Comparison of ENCODE assay signal across 21 cellular contexts in genomic region chr18:76997951-76998808, GRCh38.
DNase-seq lines count a peak whose midpoint lies in the region; ATAC-seq and TF ChIP-seq lines count a peak whose summit lies in the region.
"Had no signal": no experiment of that assay in that cellular context is flagged by ENCODE, and none has a peak within 500 bp of the region (broad histone marks: within the 10 kb centered on the region; RNA-seq: fewer than 3 reads in every experiment).

No MANE protein-coding gene starts in this region.

- no peaks in the 10 kb centered on the region for H4K20me1 ChIP-seq in GM23338 (replicated peaks; ENCODE audit: insufficient read depth)

- TF ChIP-seq CTCF in GM23338 (conservative IDR thresholded peaks at IDR 0.05; ENCODE audit: low read depth in 2 of 2): no peak

- no peak overlapping the region for H3K4me2 ChIP-seq in GM23338
- H3K4me2 ChIP-seq: A549 had no signal

- H3K36me3 Mint-ChIP-seq in GM23338 (ENCODE audit: low read depth): no peaks in the 10 kb centered on the region
- peaks cover 4% of the 10 kb centered on the region for H3K36me3 Mint-ChIP-seq in central memory CD8-positive, alpha-beta T cell (ENCODE audit: insufficient read depth)
- no peaks in the 10 kb centered on the region for H3K36me3 Mint-ChIP-seq in stimulated activated memory B cell treated with anti-CD40 and anti-IgM and Interleukin-4, amounts not matched to agents 10 μg/mL and 1 μg/mL and 100 μg/mL, for 72 hours
- H3K36me3 Mint-ChIP-seq in activated T-cell treated with anti-CD3 and anti-CD28 coated beads, Interleukin-2, amount 50 U/mL, for 4 hours (ENCODE audit: insufficient read depth): peaks cover 5% of the 10 kb centered on the region

- peaks cover 5% of the 10 kb centered on the region; the same call in 1 of the 2 replicates for H3K4me1 ChIP-seq in GM23338 (ENCODE audit: insufficient read depth)
- H3K4me1 ChIP-seq: A549 had no signal

- no peak overlapping the region for H3K27ac ChIP-seq in GM23338 (ENCODE audit: low read depth)
- H3K27ac ChIP-seq: A549 had no signal

- H3K4me3 ChIP-seq in GM23338: no peak overlapping the region
- H3K4me3 ChIP-seq: A549 had no signal

- no peaks in the 10 kb centered on the region for H3K79me2 ChIP-seq in GM23338 (replicated peaks; ENCODE audit: insufficient read depth)

- H3K27ac Mint-ChIP-seq in GM23338: peak overlapping the region; percentile 11; the same call in 1 of the 2 replicates
- peak overlapping the region; percentile 88 for H3K27ac Mint-ChIP-seq in central memory CD8-positive, alpha-beta T cell (ENCODE audit: low read depth)
- H3K27ac Mint-ChIP-seq in stimulated activated memory B cell treated with anti-CD40 and anti-IgM and Interleukin-4, amounts not matched to agents 10 μg/mL and 1 μg/mL and 100 μg/mL, for 72 hours: peak overlapping the region; percentile 69
- H3K27ac Mint-ChIP-seq: B cell, IgD-negative memory B cell had no signal

- no peak for DNase-seq in GM23338 (ENCODE audit: low spot score)
- no peak for DNase-seq in central memory CD8-positive, alpha-beta T cell (ENCODE audit: low spot score in 2 of 2)
- peak; percentile 33 for DNase-seq in left lobe of liver (ENCODE audit: low spot score)
- DNase-seq in activated T-cell treated with anti-CD3 and anti-CD28 coated beads, Interleukin-2, amount 50 U/mL, for 4 hours: no peak
- DNase-seq: EL, GOT3, NCI-H1105, NCI-H1694, NCI-H2081 treated with DMSO at 0.1 percent for 48 hours, NCI-H2171 treated with DMSO at 0.1 percent for 48 hours, NCI-H524 treated with DMSO at 0.1 percent for 48 hours, NCI-H82, SHP77 had no signal

- H2AFZ ChIP-seq in GM23338: no peak overlapping the region

- no peak overlapping the region for H3K4me3 Mint-ChIP-seq in GM23338
- no peak overlapping the region for H3K4me3 Mint-ChIP-seq in central memory CD8-positive, alpha-beta T cell
- H3K4me3 Mint-ChIP-seq in stimulated activated memory B cell treated with anti-CD40 and anti-IgM and Interleukin-4, amounts not matched to agents 10 μg/mL and 1 μg/mL and 100 μg/mL, for 72 hours: no peak overlapping the region
- H3K4me3 Mint-ChIP-seq in activated T-cell treated with anti-CD3 and anti-CD28 coated beads, Interleukin-2, amount 50 U/mL, for 4 hours: no peak overlapping the region
- H3K4me3 Mint-ChIP-seq: B cell, CD14-positive monocyte, IgD-negative memory B cell had no signal

- no peaks in the 10 kb centered on the region for H3K9me3 Mint-ChIP-seq in GM23338
- H3K9me3 Mint-ChIP-seq in central memory CD8-positive, alpha-beta T cell: no peaks in the 10 kb centered on the region
- no peaks in the 10 kb centered on the region for H3K9me3 Mint-ChIP-seq in stimulated activated memory B cell treated with anti-CD40 and anti-IgM and Interleukin-4, amounts not matched to agents 10 μg/mL and 1 μg/mL and 100 μg/mL, for 72 hours
- no peaks in the 10 kb centered on the region for H3K9me3 Mint-ChIP-seq in activated T-cell treated with anti-CD3 and anti-CD28 coated beads, Interleukin-2, amount 50 U/mL, for 4 hours
- H3K9me3 Mint-ChIP-seq: CD14-positive monocyte, IgD-negative memory B cell had no signal

- H3F3A ChIP-seq in GM23338 (replicated peaks; ENCODE audit: low read depth): no peaks in the 10 kb centered on the region

- no peak; the same call in 2 of the 3 replicates for ATAC-seq in GM23338
- no peak for ATAC-seq in central memory CD8-positive, alpha-beta T cell (replicated peaks; ENCODE audit: extremely low read depth, poor library complexity, severe bottlenecking)
- no peak for ATAC-seq in left lobe of liver
- ATAC-seq in stimulated activated memory B cell treated with anti-CD40 and anti-IgM and Interleukin-4, amounts not matched to agents 10 μg/mL and 1 μg/mL and 100 μg/mL, for 72 hours: no peak
- ATAC-seq in activated T-cell treated with anti-CD3 and anti-CD28 coated beads, Interleukin-2, amount 50 U/mL, for 4 hours: no peak
- ATAC-seq in GM21825 (IDR thresholded peaks at IDR 0.05; ENCODE audit: unreplicated experiment): no peak
- no peak for ATAC-seq in GM21423 (IDR thresholded peaks at IDR 0.05; ENCODE audit: unreplicated experiment)
- ATAC-seq in HG02763 (IDR thresholded peaks at IDR 0.05; ENCODE audit: unreplicated experiment): no peak
- ATAC-seq: A549 had no signal

- peaks cover 9% of the 10 kb centered on the region; the same call in 2 of the 3 replicates for H3K4me1 Mint-ChIP-seq in GM23338
- H3K4me1 Mint-ChIP-seq in central memory CD8-positive, alpha-beta T cell: peaks cover 16% of the 10 kb centered on the region
- H3K4me1 Mint-ChIP-seq in stimulated activated memory B cell treated with anti-CD40 and anti-IgM and Interleukin-4, amounts not matched to agents 10 μg/mL and 1 μg/mL and 100 μg/mL, for 72 hours: peaks cover 22% of the 10 kb centered on the region
- H3K4me1 Mint-ChIP-seq in activated T-cell treated with anti-CD3 and anti-CD28 coated beads, Interleukin-2, amount 50 U/mL, for 4 hours (ENCODE audit: low read depth): peaks cover 7% of the 10 kb centered on the region

- no peaks in the 10 kb centered on the region for H3K27me3 ChIP-seq in GM23338 (ENCODE audit: insufficient read depth)

- no peaks in the 10 kb centered on the region for H3K9me2 ChIP-seq in GM23338 (ENCODE audit: insufficient read depth)

- peaks cover 9% of the 10 kb centered on the region for H3K27me3 Mint-ChIP-seq in GM23338 (ENCODE audit: insufficient read depth, low read depth, poor library complexity)
- no peaks in the 10 kb centered on the region for H3K27me3 Mint-ChIP-seq in central memory CD8-positive, alpha-beta T cell
- H3K27me3 Mint-ChIP-seq in stimulated activated memory B cell treated with anti-CD40 and anti-IgM and Interleukin-4, amounts not matched to agents 10 μg/mL and 1 μg/mL and 100 μg/mL, for 72 hours: no peaks in the 10 kb centered on the region
- H3K27me3 Mint-ChIP-seq in activated T-cell treated with anti-CD3 and anti-CD28 coated beads, Interleukin-2, amount 50 U/mL, for 4 hours (ENCODE audit: low read depth): no peaks in the 10 kb centered on the region
- H3K27me3 Mint-ChIP-seq: B cell, IgD-negative memory B cell had no signal

- H3K36me3 ChIP-seq in GM23338 (ENCODE audit: insufficient read depth): no peaks in the 10 kb centered on the region

TF ChIP-seq in GM23338, 12 proteins besides CTCF, POLR2A, EP300 and RAD21:
- TF ChIP-seq ZNF462 (CRISPR knock-in tag; IDR thresholded peaks at IDR 0.05): no peak
- no peak for TF ChIP-seq EZH2phosphoT487 (IDR thresholded peaks at IDR 0.05; ENCODE audit: unreplicated experiment)
- TF ChIP-seq CREB1 (CRISPR knock-in tag; IDR thresholded peaks at IDR 0.05; ENCODE audit: low read depth): no peak

Comparison
In these comparisons a context has a peak if more than half of its experiments do, and no peak if none do; other contexts are left out.
1. H3K27ac Mint-ChIP-seq: peak in every context shown above with its lines; median percentile 88 in central memory CD8-positive, alpha-beta T cell; 69 in stimulated activated memory B cell treated with anti-CD40 and anti-IgM and Interleukin-4, amounts not matched to agents 10 μg/mL and 1 μg/mL and 100 μg/mL, for 72 hours; 11 in GM23338.